Comparison of ENCODE assay signal across 28 cellular contexts in the genomic region with DNA sequence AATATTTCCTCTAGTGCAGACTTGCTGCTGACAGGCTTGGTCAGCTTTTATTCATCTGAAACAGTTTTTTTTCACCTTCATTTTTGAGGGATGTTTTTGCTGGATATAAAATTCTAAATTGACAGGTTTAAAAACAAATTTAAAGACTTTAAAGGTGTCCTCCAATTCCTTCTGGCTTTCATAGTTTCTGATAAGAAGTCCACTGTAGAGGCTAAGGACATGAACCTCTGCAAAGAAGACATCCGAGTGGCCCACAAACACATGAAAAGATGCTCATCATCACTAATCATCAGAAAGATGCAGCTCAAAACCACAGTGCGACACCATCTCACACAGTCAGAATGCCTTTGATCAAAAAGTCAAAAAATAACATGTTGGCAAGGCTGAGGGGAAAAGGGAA.
"Had no signal": no experiment of that assay in that cellular context is flagged by ENCODE, and none has a peak within 500 bp of the region (broad histone marks: within the 10 kb centered on the region; RNA-seq: fewer than 3 reads in every experiment).

No MANE protein-coding gene starts in this region.

- H3K9me3 ChIP-seq: ovary, psoas muscle, right lobe of liver, sigmoid colon, stomach, thoracic aorta, thyroid gland, upper lobe of left lung, vagina had no signal

- H3K36me3 Mint-ChIP-seq: neural progenitor cell; stimulated activated effector memory CD8-positive, alpha-beta T cell treated with anti-CD3 and anti-CD28 coated beads, Interleukin-12 subunit alpha, Interleukin-12 subunit beta, amount 100 ng/mL, for 72 hours; stimulated activated naive B cell treated with anti-CD40 and anti-IgM and Interleukin-4, amounts not matched to agents 10 μg/mL and 1 μg/mL and 100 μg/mL, for 72 hours had no signal

- H3K27me3 ChIP-seq: neural progenitor cell, ovary, right lobe of liver, sigmoid colon, stomach, thyroid gland, tibial nerve, upper lobe of left lung, vagina had no signal

- H3K36me3 ChIP-seq: neural progenitor cell, ovary, right lobe of liver, sigmoid colon, stomach, thoracic aorta, thyroid gland, tibial nerve, upper lobe of left lung, vagina had no signal

- ATAC-seq: psoas muscle; right cardiac atrium; right lobe of liver; stimulated activated effector memory CD8-positive, alpha-beta T cell treated with anti-CD3 and anti-CD28 coated beads, Interleukin-12 subunit alpha, Interleukin-12 subunit beta, amount 100 ng/mL, for 72 hours; stimulated activated naive B cell treated with anti-CD40 and anti-IgM and Interleukin-4, amounts not matched to agents 10 μg/mL and 1 μg/mL and 100 μg/mL, for 72 hours had no signal

- H3K4me3 Mint-ChIP-seq: nephron; neural progenitor cell; stimulated activated effector memory CD8-positive, alpha-beta T cell treated with anti-CD3 and anti-CD28 coated beads, Interleukin-12 subunit alpha, Interleukin-12 subunit beta, amount 100 ng/mL, for 72 hours; stimulated activated naive B cell treated with anti-CD40 and anti-IgM and Interleukin-4, amounts not matched to agents 10 μg/mL and 1 μg/mL and 100 μg/mL, for 72 hours; stimulated activated naive CD8-positive, alpha-beta T cell treated with anti-CD3 and anti-CD28 coated beads, Interleukin-15, Interleukin-2, amounts not matched to agents 100 ng/mL and 50 ng/mL, for 24 hours had no signal

- H3K27ac ChIP-seq: neural progenitor cell, ovary, parathyroid adenoma, psoas muscle, right lobe of liver, sigmoid colon, stomach, thoracic aorta, thyroid gland, tibial nerve, upper lobe of left lung, vagina had no signal

- H3K4me3 ChIP-seq: neural progenitor cell, ovary, psoas muscle, right lobe of liver, sigmoid colon, stomach, thoracic aorta, thyroid gland, tibial nerve, upper lobe of left lung, vagina had no signal

- FAIRE-seq: small intestine, urothelium cell line had no signal

- H3K27me3 Mint-ChIP-seq: progenitor cell of endocrine pancreas; stimulated activated naive B cell treated with anti-CD40 and anti-IgM and Interleukin-4, amounts not matched to agents 10 μg/mL and 1 μg/mL and 100 μg/mL, for 72 hours; stimulated activated naive CD8-positive, alpha-beta T cell treated with anti-CD3 and anti-CD28 coated beads, Interleukin-15, Interleukin-2, amounts not matched to agents 100 ng/mL and 50 ng/mL, for 24 hours had no signal

- H3K9ac ChIP-seq: neural progenitor cell, parathyroid adenoma had no signal

- H3K4me2 ChIP-seq: neural progenitor cell had no signal

- H2AFZ ChIP-seq: neural progenitor cell, parathyroid adenoma had no signal

- H3K4me1 Mint-ChIP-seq: nephron; neural progenitor cell; stimulated activated effector memory CD8-positive, alpha-beta T cell treated with anti-CD3 and anti-CD28 coated beads, Interleukin-12 subunit alpha, Interleukin-12 subunit beta, amount 100 ng/mL, for 72 hours; stimulated activated naive B cell treated with anti-CD40 and anti-IgM and Interleukin-4, amounts not matched to agents 10 μg/mL and 1 μg/mL and 100 μg/mL, for 72 hours had no signal

- H3K27ac Mint-ChIP-seq: nephron; progenitor cell of endocrine pancreas; stimulated activated effector memory CD8-positive, alpha-beta T cell treated with anti-CD3 and anti-CD28 coated beads, Interleukin-12 subunit alpha, Interleukin-12 subunit beta, amount 100 ng/mL, for 72 hours; stimulated activated naive B cell treated with anti-CD40 and anti-IgM and Interleukin-4, amounts not matched to agents 10 μg/mL and 1 μg/mL and 100 μg/mL, for 72 hours; stimulated activated naive CD8-positive, alpha-beta T cell treated with anti-CD3 and anti-CD28 coated beads, Interleukin-15, Interleukin-2, amounts not matched to agents 100 ng/mL and 50 ng/mL, for 24 hours had no signal

- DNase-seq: occipital lobe; ovary; posterior cingulate gyrus; psoas muscle; right cardiac atrium; right lobe of liver; sigmoid colon; small intestine; stimulated activated CD4-positive, alpha-beta T cell treated with anti-CD3 and anti-CD28 coated beads, Interleukin-15, amount 100 ng/mL, for 24 hours; stimulated activated CD4-positive, alpha-beta T cell treated with anti-CD3 and anti-CD28 coated beads, Interleukin-2, amount 100 ng/mL, for 24 hours; stimulated activated CD4-positive, alpha-beta T cell treated with anti-CD3 and anti-CD28 coated beads, Interleukin-2, amount 100 ng/mL, for 48 hours; stimulated activated CD4-positive, alpha-beta T cell treated with anti-CD3 and anti-CD28 coated beads, Interleukin-4, amount 100 ng/mL, for 24 hours; stimulated activated naive B cell treated with anti-CD40 and anti-IgM and Interleukin-4, amounts not matched to agents 10 μg/mL and 1 μg/mL and 100 μg/mL, for 72 hours; stimulated activated naive CD4-positive, alpha-beta T cell treated with Interleukin-2 at 50 U/mL for 16 hours; stomach; thyroid gland; trophoblast cell; upper lobe of left lung had no signal

- H3K79me2 ChIP-seq: parathyroid adenoma had no signal

- H3K9me3 Mint-ChIP-seq: neural progenitor cell; stimulated activated effector memory CD8-positive, alpha-beta T cell treated with anti-CD3 and anti-CD28 coated beads, Interleukin-12 subunit alpha, Interleukin-12 subunit beta, amount 100 ng/mL, for 72 hours had no signal

- H3K4me1 ChIP-seq: neural progenitor cell, parathyroid adenoma, psoas muscle, right lobe of liver, sigmoid colon, stomach, thyroid gland, tibial nerve, upper lobe of left lung, vagina had no signal
